ENCODE assay signal across 28 cellular contexts in genomic region chr7:136514776-136515175, GRCh38.
"Had no signal": no experiment of that assay in that cellular context is flagged by ENCODE, and none has a peak within 500 bp of the region (broad histone marks: within the 10 kb centered on the region; RNA-seq: fewer than 3 reads in every experiment).

No MANE protein-coding gene starts in this region.

- H3K27me3 ChIP-seq: left lung, ovary, right atrium auricular region, right lobe of liver, tibial nerve, upper lobe of left lung, vagina had no signal

- H3K27me3 Mint-ChIP-seq: naive B cell; progenitor cell of endocrine pancreas; stimulated activated memory B cell treated with anti-CD40 and anti-IgM and Interleukin-4, amounts not matched to agents 10 μg/mL and 1 μg/mL and 100 μg/mL, for 72 hours; stimulated activated naive CD8-positive, alpha-beta T cell treated with anti-CD3 and anti-CD28 coated beads, Interleukin-15, amount 100 ng/mL, for 72 hours had no signal

- H3K4me1 ChIP-seq: left lung, lower lobe of right lung, right atrium auricular region, right lobe of liver, tibial nerve, upper lobe of left lung, vagina had no signal

- H3K27ac ChIP-seq: left lung, lower lobe of right lung, ovary, right atrium auricular region, right lobe of liver, tibial nerve, upper lobe of left lung, vagina had no signal

- DNase-seq: hypothalamus; kidney; left colon; left lung; lower lobe of right lung; mammary epithelial cell; mesenchymal stem cell; naive B cell; natural killer cell; nephron progenitor cell; ovary; right lobe of liver; stimulated activated CD4-positive, alpha-beta T cell treated with anti-CD3 and anti-CD28 coated beads, Interleukin-1b, Interleukin-23, amount 100 ng/mL, for 48 hours; stimulated activated CD4-positive, alpha-beta T cell treated with anti-CD3 and anti-CD28 coated beads, Interleukin-2, amount 100 ng/mL, for 48 hours; stimulated activated CD4-positive, alpha-beta T cell treated with anti-CD3 and anti-CD28 coated beads, Interleukin-4, amount 100 ng/mL, for 4 hours; stimulated activated CD8-positive, alpha-beta memory T cell treated with anti-CD3 and anti-CD28 coated beads, Interleukin-4, amount 100 ng/mL, for 48 hours; stimulated activated naive CD4-positive, alpha-beta T cell treated with Interleukin-2 at 50 U/mL for 16 hours; stimulated activated naive CD8-positive, alpha-beta T cell treated with anti-CD3 and anti-CD28 coated beads, Interleukin-15, amount 100 ng/mL, for 72 hours; substantia nigra; upper lobe of left lung had no signal

- H3K4me2 ChIP-seq: smooth muscle cell had no signal

- H3K4me1 Mint-ChIP-seq: mesothelial cell of epicardium; naive B cell; natural killer cell; stimulated activated memory B cell treated with anti-CD40 and anti-IgM and Interleukin-4, amounts not matched to agents 10 μg/mL and 1 μg/mL and 100 μg/mL, for 72 hours; stimulated activated naive CD8-positive, alpha-beta T cell treated with anti-CD3 and anti-CD28 coated beads, Interleukin-15, amount 100 ng/mL, for 72 hours had no signal

- H3K4me3 Mint-ChIP-seq: mesothelial cell of epicardium; naive B cell; natural killer cell; nephron progenitor cell; stimulated activated memory B cell treated with anti-CD40 and anti-IgM and Interleukin-4, amounts not matched to agents 10 μg/mL and 1 μg/mL and 100 μg/mL, for 72 hours; stimulated activated naive CD8-positive, alpha-beta T cell treated with anti-CD3 and anti-CD28 coated beads, Interleukin-15, amount 100 ng/mL, for 72 hours had no signal

- ATAC-seq: left colon; left lung; lower lobe of right lung; natural killer cell; right lobe of liver; stimulated activated memory B cell treated with anti-CD40 and anti-IgM and Interleukin-4, amounts not matched to agents 10 μg/mL and 1 μg/mL and 100 μg/mL, for 72 hours; stimulated activated naive CD8-positive, alpha-beta T cell treated with anti-CD3 and anti-CD28 coated beads, Interleukin-15, amount 100 ng/mL, for 72 hours had no signal

- H3K27ac Mint-ChIP-seq: mesothelial cell of epicardium; naive B cell; natural killer cell; nephron progenitor cell; progenitor cell of endocrine pancreas; stimulated activated memory B cell treated with anti-CD40 and anti-IgM and Interleukin-4, amounts not matched to agents 10 μg/mL and 1 μg/mL and 100 μg/mL, for 72 hours; stimulated activated naive CD8-positive, alpha-beta T cell treated with anti-CD3 and anti-CD28 coated beads, Interleukin-15, amount 100 ng/mL, for 72 hours had no signal

- FAIRE-seq: islet of Langerhans, kidney had no signal

- H3K36me3 Mint-ChIP-seq: mesothelial cell of epicardium; naive B cell; natural killer cell; stimulated activated memory B cell treated with anti-CD40 and anti-IgM and Interleukin-4, amounts not matched to agents 10 μg/mL and 1 μg/mL and 100 μg/mL, for 72 hours had no signal

- H3K9me3 Mint-ChIP-seq: mesothelial cell of epicardium, nephron progenitor cell had no signal

- H3K9me3 ChIP-seq: lower lobe of right lung, ovary, right atrium auricular region, right lobe of liver, upper lobe of left lung, vagina had no signal

- H3K36me3 ChIP-seq: left lung, lower lobe of right lung, ovary, right atrium auricular region, right lobe of liver, tibial nerve, upper lobe of left lung, vagina had no signal

- H3K4me3 ChIP-seq: left lung, lower lobe of right lung, ovary, right atrium auricular region, right lobe of liver, smooth muscle cell, tibial nerve, upper lobe of left lung, vagina had no signal
